8 cellular contexts compared by ENCODE assay signal in genomic region chr6:111642463-111643158, GRCh38. TPM values are rescaled to one million over a fixed set of nuclear protein-coding genes. Genes with fewer than 3 reads are reported as not detected.
DNase-seq lines count a peak whose midpoint lies in the region; ATAC-seq and TF ChIP-seq lines count a peak whose summit lies in the region.

No MANE protein-coding gene starts in this region.

- no peaks in the 10 kb centered on the region for H3K9me3 ChIP-seq in colonic mucosa
- H3K9me3 ChIP-seq in right lobe of liver = no peaks in the 10 kb centered on the region

- WGBS in right lobe of liver (ENCODE audit: insufficient coverage, low coverage, low lambda C conversion rate, missing lambda C conversion rate) = 21% methylated on average over 7 of the region's 7 CpGs

- peaks cover 7% of the 10 kb centered on the region for H3K36me3 Mint-ChIP-seq in type B pancreatic cell

- H3K4me1 ChIP-seq in colonic mucosa (no peaks in the 10 kb centered on the region), right lobe of liver (no peaks in the 10 kb centered on the region)

- CTCF ChIA-PET in RWPE1 (lab: Yijun Ruan, JAX) = interaction anchor here (0.6 kb wide), 3 partner anchors 292 to 381 kb away, joined by 3 to 5 read pairs (median 3); no protein-coding TSS in a partner anchor

- TF ChIP-seq CTCF in RWPE1 (conservative IDR thresholded peaks at IDR 0.05; ENCODE audit: low read depth) (peak; percentile 46), colonic mucosa (IDR thresholded peaks at IDR 0.05) (peak; percentile 52), right lobe of liver (IDR thresholded peaks at IDR 0.05) (peak; percentile 53 to 74 (median 70)), type B pancreatic cell (conservative IDR thresholded peaks at IDR 0.05) (peak; percentile 71)

- H3K9ac ChIP-seq in colonic mucosa (ENCODE audit: low read depth in 2 of 2, low read length in 2 of 2) = no peak overlapping the region

- peak overlapping the region; percentile 62 for H3K27ac Mint-ChIP-seq in type B pancreatic cell

- no peaks in the 10 kb centered on the region for H3K9me3 Mint-ChIP-seq in type B pancreatic cell

- H3K4me3 ChIP-seq in colonic mucosa (no peak overlapping the region), right lobe of liver (peak overlapping the region in 1 of 3 donors; percentile 24)

- TF ChIP-seq POLR2A in right lobe of liver (IDR thresholded peaks at IDR 0.05) = no peak

- POLR2A ChIA-PET in RWPE1 (lab: Yijun Ruan, JAX; ENCODE audit: low non-redundant PET) = interaction anchor here (1.0 kb wide), 1 partner anchor 217 kb away, joined by 3 read pairs; no protein-coding TSS in a partner anchor

- H3K36me3 ChIP-seq in colonic mucosa (no peaks in the 10 kb centered on the region), right lobe of liver (no peaks in the 10 kb centered on the region)

- H3K4me1 Mint-ChIP-seq in type B pancreatic cell (ENCODE audit: unreplicated experiment) = peaks cover 7% of the 10 kb centered on the region

- H3K4me3 Mint-ChIP-seq in type B pancreatic cell = no peak overlapping the region

- H3K27me3 Mint-ChIP-seq in type B pancreatic cell = no peaks in the 10 kb centered on the region

- intact Hi-C loops in colonic mucosa (cut with DNase I) (no loop called here), right lobe of liver (cut with DNase I) (loop anchor here in 1 of 2 donors (10.0 kb wide), 2 partner anchors 278 to 388 kb away; a partner anchor contains a TSS)

- H3K27me3 ChIP-seq in colonic mucosa (no peaks in the 10 kb centered on the region), right lobe of liver (no peaks in the 10 kb centered on the region)

- DNase-seq in A172 (ENCODE audit: low spot score) (peak; percentile 60), GM04503 (ENCODE audit: low read depth) (peak; percentile 43), RWPE1 (ENCODE audit: low spot score) (peak; percentile 36), colonic mucosa (peak; percentile 84), right lobe of liver (peak; percentile 58 to 79 (median 66)), type B pancreatic cell (ENCODE audit: extremely low spot score, unreplicated experiment) (peak; percentile 45), mesenteric fat pad (ENCODE audit: low spot score) (no peak)

- ATAC-seq in HG03457 (IDR thresholded peaks at IDR 0.05; ENCODE audit: unreplicated experiment) (peak; percentile 63), right lobe of liver (peak; percentile 98 to 99 (median 98))

- no peak overlapping the region for H3K27ac ChIP-seq in RWPE1
- no peak overlapping the region for H3K27ac ChIP-seq in colonic mucosa
- H3K27ac ChIP-seq in right lobe of liver = no peak overlapping the region

RNA-seq across cellular contexts. Expression of gene TRAF3IP2, which starts 36.9 kb away (rescaled TPM):
- 10.4 and 12.2 TPM in 2 replicates for total RNA-seq in A172 (2014; rRNA removed; shearing (Covaris generic))
- 10 to 100 TPM; 62.0 to 66.6 TPM for total RNA-seq in colonic mucosa
- total RNA-seq in right lobe of liver = 10 to 100 TPM in 2 of 6 experiments, 1 to 10 TPM in 4; 5.0 to 21.9 (median 8.6) TPM
- total RNA-seq in type B pancreatic cell (ENCODE audit: low replicate concordance) = 26.3 and 47.8 TPM in 2 replicates
- total RNA-seq in mesenteric fat pad = 29.9 TPM
